Comparison of ENCODE assay signal across 8 cellular contexts in genomic region chr7:75555736-75556135, GRCh38.
"Had no signal": no experiment of that assay in that cellular context is flagged by ENCODE, and none has a peak within 500 bp of the region (broad histone marks: within the 10 kb centered on the region; RNA-seq: fewer than 3 reads in every experiment).

No MANE protein-coding gene starts in this region.

- DNase-seq: GM23248, GOT3, H7, H9, HCEC 1CT, HFFc6 had no signal

- H3K9ac ChIP-seq: GM23248 had no signal

- H2AFZ ChIP-seq: GM23248, GM23338 had no signal

- H3K4me2 ChIP-seq: GM23338 had no signal

- H3K4me1 ChIP-seq: HAP-1 had no signal

- H3K9me3 ChIP-seq: HAP-1 had no signal

- H3K27ac ChIP-seq: GM23248 had no signal

- H3K4me3 ChIP-seq: GM23248, GM23338, HAP-1 had no signal
